1 cellular context compared by ENCODE assay signal in the genomic region with DNA sequence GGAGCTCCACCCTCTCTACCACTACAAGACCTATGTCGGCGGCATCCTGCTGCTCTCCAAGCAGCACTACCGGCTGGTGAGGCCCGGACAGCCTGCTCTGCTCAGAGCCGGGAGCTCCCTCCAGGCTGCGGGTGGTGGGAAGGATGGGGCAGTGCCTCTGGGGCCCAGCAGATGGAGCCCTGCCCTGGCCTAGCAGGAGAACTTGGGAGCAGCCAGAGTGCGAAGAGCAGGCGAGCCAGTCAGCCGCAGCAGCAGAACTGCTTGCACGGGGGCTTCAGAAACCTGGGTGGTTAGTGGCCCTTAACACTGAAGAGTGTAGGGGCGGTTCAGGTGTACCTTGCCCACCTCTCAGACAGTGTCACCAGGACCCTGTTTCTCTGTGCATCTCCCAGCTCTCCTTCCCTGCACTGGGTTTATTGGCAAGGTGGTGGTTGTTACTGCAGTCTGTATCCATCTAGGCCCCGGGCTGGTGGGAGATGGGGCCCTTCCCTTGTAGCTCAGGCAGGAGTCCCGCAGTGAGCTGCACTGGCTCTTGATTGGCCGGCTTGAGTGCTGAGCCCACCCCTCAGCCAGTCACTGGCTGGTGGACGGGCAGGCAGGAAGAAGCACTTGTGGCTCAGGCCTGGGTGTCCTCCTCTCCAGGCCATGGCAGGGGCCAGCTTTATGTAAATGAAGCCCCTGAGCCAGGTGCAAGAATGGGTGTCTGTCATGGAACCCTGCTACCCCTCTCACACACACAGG.
TF ChIP-seq lines count a peak whose summit lies in the region.

No MANE protein-coding gene starts in this region.

TF ChIP-seq in HCT116, 20 proteins besides CTCF, POLR2A, EP300 and RAD21 (continued from another document):
- TF ChIP-seq, protein P1, sequence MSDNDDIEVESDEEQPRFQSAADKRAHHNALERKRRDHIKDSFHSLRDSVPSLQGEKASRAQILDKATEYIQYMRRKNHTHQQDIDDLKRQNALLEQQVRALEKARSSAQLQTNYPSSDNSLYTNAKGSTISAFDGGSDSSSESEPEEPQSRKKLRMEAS (IDR thresholded peaks at IDR 0.05) = no peak
- TF ChIP-seq ELF1 (IDR thresholded peaks at IDR 0.05; ENCODE audit: borderline replicate concordance, low read depth) = no peak
- no peak for TF ChIP-seq YY1 (IDR thresholded peaks at IDR 0.05; ENCODE audit: extremely low read depth, insufficient replicate concordance, low read depth, low read length)
- no peak for TF ChIP-seq CBX3 (IDR thresholded peaks at IDR 0.05; ENCODE audit: low read depth)
- no peak for TF ChIP-seq SP1 (IDR thresholded peaks at IDR 0.05; ENCODE audit: low read depth)
- TF ChIP-seq SIN3A (IDR thresholded peaks at IDR 0.05; ENCODE audit: low read depth) = no peak
- no peak for TF ChIP-seq EZH2phosphoT487 (IDR thresholded peaks at IDR 0.05; ENCODE audit: borderline replicate concordance)
- TF ChIP-seq, protein P2, sequence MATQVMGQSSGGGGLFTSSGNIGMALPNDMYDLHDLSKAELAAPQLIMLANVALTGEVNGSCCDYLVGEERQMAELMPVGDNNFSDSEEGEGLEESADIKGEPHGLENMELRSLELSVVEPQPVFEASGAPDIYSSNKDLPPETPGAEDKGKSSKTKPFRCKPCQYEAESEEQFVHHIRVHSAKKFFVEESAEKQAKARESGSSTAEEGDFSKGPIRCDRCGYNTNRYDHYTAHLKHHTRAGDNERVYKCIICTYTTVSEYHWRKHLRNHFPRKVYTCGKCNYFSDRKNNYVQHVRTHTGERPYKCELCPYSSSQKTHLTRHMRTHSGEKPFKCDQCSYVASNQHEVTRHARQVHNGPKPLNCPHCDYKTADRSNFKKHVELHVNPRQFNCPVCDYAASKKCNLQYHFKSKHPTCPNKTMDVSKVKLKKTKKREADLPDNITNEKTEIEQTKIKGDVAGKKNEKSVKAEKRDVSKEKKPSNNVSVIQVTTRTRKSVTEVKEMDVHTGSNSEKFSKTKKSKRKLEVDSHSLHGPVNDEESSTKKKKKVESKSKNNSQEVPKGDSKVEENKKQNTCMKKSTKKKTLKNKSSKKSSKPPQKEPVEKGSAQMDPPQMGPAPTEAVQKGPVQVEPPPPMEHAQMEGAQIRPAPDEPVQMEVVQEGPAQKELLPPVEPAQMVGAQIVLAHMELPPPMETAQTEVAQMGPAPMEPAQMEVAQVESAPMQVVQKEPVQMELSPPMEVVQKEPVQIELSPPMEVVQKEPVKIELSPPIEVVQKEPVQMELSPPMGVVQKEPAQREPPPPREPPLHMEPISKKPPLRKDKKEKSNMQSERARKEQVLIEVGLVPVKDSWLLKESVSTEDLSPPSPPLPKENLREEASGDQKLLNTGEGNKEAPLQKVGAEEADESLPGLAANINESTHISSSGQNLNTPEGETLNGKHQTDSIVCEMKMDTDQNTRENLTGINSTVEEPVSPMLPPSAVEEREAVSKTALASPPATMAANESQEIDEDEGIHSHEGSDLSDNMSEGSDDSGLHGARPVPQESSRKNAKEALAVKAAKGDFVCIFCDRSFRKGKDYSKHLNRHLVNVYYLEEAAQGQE (IDR thresholded peaks at IDR 0.05; ENCODE audit: low read depth) = no peak
